Comparison of ENCODE assay signal across 16 cellular contexts in genomic region chr17:74870028-74870427, GRCh38. TPM values are rescaled to one million over a fixed set of nuclear protein-coding genes. Genes with fewer than 3 reads are reported as not detected.
"Had no signal": no experiment of that assay in that cellular context is flagged by ENCODE, and none has a peak within 500 bp of the region (broad histone marks: within the 10 kb centered on the region; RNA-seq: fewer than 3 reads in every experiment).

No MANE protein-coding gene starts in this region.

RNA-seq across cellular contexts. Expression of gene GRIN2C, which starts 10.3 kb away (rescaled TPM):
- total RNA-seq: activated CD4-positive, alpha-beta T cell treated with anti-CD3 and anti-CD28 coated beads for 36 hours; T-cell; T-helper 17 cell had no signal

RNA-seq across cellular contexts. Expression of gene FADS6, which starts 23.4 kb away (rescaled TPM):
- total RNA-seq: activated CD4-positive, alpha-beta memory T cell treated with anti-CD3 and anti-CD28 coated beads, Interleukin-2, amount 10 ng/mL, durations not matched to agents 7 days and 5 days; activated CD4-positive, alpha-beta T cell treated with anti-CD3 and anti-CD28 coated beads for 36 hours; activated CD4-positive, alpha-beta T cell treated with anti-CD3 and anti-CD28 coated beads, Interleukin-2, amount 10 ng/mL, durations not matched to agents 7 days and 5 days; activated CD8-positive, alpha-beta memory T cell treated with anti-CD3 and anti-CD28 coated beads, Interleukin-2, amount 10 ng/mL, durations not matched to agents 7 days and 5 days; activated CD8-positive, alpha-beta T cell treated with anti-CD3 and anti-CD28 coated beads, Interleukin-2, amount 10 ng/mL, durations not matched to agents 7 days and 5 days; activated naive CD8-positive, alpha-beta T cell treated with anti-CD3 and anti-CD28 coated beads, Interleukin-2, amount 10 ng/mL, durations not matched to agents 7 days and 5 days; activated T-helper 2 cell treated with anti-CD3 and anti-CD28 coated beads, Interferon-gamma antibody, Interleukin-2, Interleukin-4, amounts not matched to agents 10 μg/mL and 5 μg/mL and 100 μg/mL, durations not matched to agents 14 hours and 24 hours and 36 hours; aorta; bronchial epithelial cell; chondrocyte; T-cell; T-helper 1 cell treated with Interleukin-12 subunit alpha and Interleukin-12 subunit beta and Interleukin-4 antibody, amounts not matched to agents 30 ng/mL and 1 ng/mL, for 36 hours; T-helper 17 cell; T-helper 2 cell treated with Interferon-gamma antibody and Interleukin-4, amounts not matched to agents 100 ng/mL and 5 ng/mL, for 36 hours had no signal

RNA-seq across cellular contexts. Expression of gene USH1G, which starts 53.0 kb away (rescaled TPM):
- total RNA-seq: activated CD4-positive, alpha-beta memory T cell treated with anti-CD3 and anti-CD28 coated beads, Interleukin-2, amount 10 ng/mL, durations not matched to agents 7 days and 5 days; activated CD4-positive, alpha-beta T cell treated with anti-CD3 and anti-CD28 coated beads for 36 hours; activated CD4-positive, alpha-beta T cell treated with anti-CD3 and anti-CD28 coated beads, Interleukin-2, amount 10 ng/mL, durations not matched to agents 7 days and 5 days; activated CD8-positive, alpha-beta memory T cell treated with anti-CD3 and anti-CD28 coated beads, Interleukin-2, amount 10 ng/mL, durations not matched to agents 7 days and 5 days; activated CD8-positive, alpha-beta T cell treated with anti-CD3 and anti-CD28 coated beads, Interleukin-2, amount 10 ng/mL, durations not matched to agents 7 days and 5 days; activated naive CD8-positive, alpha-beta T cell treated with anti-CD3 and anti-CD28 coated beads, Interleukin-2, amount 10 ng/mL, durations not matched to agents 7 days and 5 days; activated T-helper 2 cell treated with anti-CD3 and anti-CD28 coated beads, Interferon-gamma antibody, Interleukin-2, Interleukin-4, amounts not matched to agents 10 μg/mL and 5 μg/mL and 100 μg/mL, durations not matched to agents 14 hours and 24 hours and 36 hours; aorta; chondrocyte; T-cell; T-helper 1 cell treated with Interleukin-12 subunit alpha and Interleukin-12 subunit beta and Interleukin-4 antibody, amounts not matched to agents 30 ng/mL and 1 ng/mL, for 36 hours; T-helper 17 cell; T-helper 2 cell treated with Interferon-gamma antibody and Interleukin-4, amounts not matched to agents 100 ng/mL and 5 ng/mL, for 36 hours had no signal

RNA-seq across cellular contexts. Expression of gene OTOP2, which starts 54.0 kb away (rescaled TPM):
- total RNA-seq: activated CD4-positive, alpha-beta memory T cell treated with anti-CD3 and anti-CD28 coated beads, Interleukin-2, amount 10 ng/mL, durations not matched to agents 7 days and 5 days; activated CD4-positive, alpha-beta T cell treated with anti-CD3 and anti-CD28 coated beads for 36 hours; activated CD4-positive, alpha-beta T cell treated with anti-CD3 and anti-CD28 coated beads, Interleukin-2, amount 10 ng/mL, durations not matched to agents 7 days and 5 days; activated CD8-positive, alpha-beta memory T cell treated with anti-CD3 and anti-CD28 coated beads, Interleukin-2, amount 10 ng/mL, durations not matched to agents 7 days and 5 days; activated CD8-positive, alpha-beta T cell treated with anti-CD3 and anti-CD28 coated beads, Interleukin-2, amount 10 ng/mL, durations not matched to agents 7 days and 5 days; activated naive CD8-positive, alpha-beta T cell treated with anti-CD3 and anti-CD28 coated beads, Interleukin-2, amount 10 ng/mL, durations not matched to agents 7 days and 5 days; activated T-helper 2 cell treated with anti-CD3 and anti-CD28 coated beads, Interferon-gamma antibody, Interleukin-2, Interleukin-4, amounts not matched to agents 10 μg/mL and 5 μg/mL and 100 μg/mL, durations not matched to agents 14 hours and 24 hours and 36 hours; aorta; bronchial epithelial cell; cardiac muscle cell; chondrocyte; T-cell; T-helper 1 cell treated with Interleukin-12 subunit alpha and Interleukin-12 subunit beta and Interleukin-4 antibody, amounts not matched to agents 30 ng/mL and 1 ng/mL, for 36 hours; T-helper 17 cell; T-helper 2 cell treated with Interferon-gamma antibody and Interleukin-4, amounts not matched to agents 100 ng/mL and 5 ng/mL, for 36 hours; WTC11 had no signal
- polyA plus RNA-seq: cardiac muscle cell had no signal
